ENCODE assay signal across 9 cellular contexts in the genomic region with DNA sequence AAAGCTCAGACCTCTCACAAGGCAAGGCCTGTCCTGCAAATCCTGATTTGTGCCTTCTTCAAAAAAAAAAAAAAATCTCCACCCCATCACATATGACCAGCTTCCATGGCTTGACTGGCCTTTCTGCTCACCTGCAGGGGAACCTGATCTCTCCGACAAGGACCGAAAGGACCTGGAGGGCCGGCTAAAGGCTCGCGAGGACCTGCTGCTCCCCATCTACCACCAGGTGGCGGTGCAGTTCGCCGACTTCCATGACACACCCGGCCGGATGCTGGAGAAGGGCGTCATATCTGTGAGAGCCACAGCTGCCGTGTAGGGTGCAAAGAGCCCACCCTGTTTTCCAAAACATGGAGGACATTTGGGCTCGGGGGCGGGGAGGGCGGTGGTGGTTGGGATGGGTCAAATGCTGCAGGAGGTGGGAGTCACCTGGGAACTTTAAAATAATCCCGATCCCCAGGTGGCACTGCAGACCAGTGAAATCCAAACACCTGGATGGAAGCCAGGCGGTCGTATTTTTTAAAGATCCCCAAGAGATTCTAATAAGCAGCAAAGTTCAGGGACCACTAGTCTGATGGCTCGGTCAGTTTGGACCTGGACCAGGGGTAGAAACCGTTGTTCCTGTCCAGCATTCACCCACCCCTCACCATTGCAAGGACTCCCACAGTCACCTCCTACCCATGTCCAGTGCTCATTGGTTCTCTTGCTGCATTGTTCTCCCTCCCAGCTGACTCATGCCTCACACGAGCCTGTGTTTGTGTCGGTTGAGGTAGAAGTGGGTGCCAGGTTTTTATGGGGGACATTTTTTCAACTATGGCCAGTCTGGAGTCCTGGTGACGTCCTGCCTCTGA. TPM values are rescaled to one million over a fixed set of nuclear protein-coding genes. Genes with fewer than 3 reads are reported as not detected.
DNase-seq lines count a peak whose midpoint lies in the region; ATAC-seq, FAIRE-seq and TF ChIP-seq lines count a peak whose summit lies in the region.
"Had no signal": no experiment of that assay in that cellular context is flagged by ENCODE, and none has a peak within 500 bp of the region (broad histone marks: within the 10 kb centered on the region; RNA-seq: fewer than 3 reads in every experiment).

No MANE protein-coding gene starts in this region.

- peak; percentile 24 to 53 (median 39) for TF ChIP-seq CTCF in pancreas (IDR thresholded peaks at IDR 0.05)

- ATAC-seq in pancreas (peak; percentile 26 to 91 (median 82)), GM19035 (IDR thresholded peaks at IDR 0.05; ENCODE audit: unreplicated experiment) (no peak)

- 54 to 62% methylated on average over 23 of the region's 23 CpGs for WGBS in pancreas, 2 donors

- intact Hi-C loops in pancreas (cut with DNase I) = loop anchor here in 2 of 3 donors (5.0 to 10.0 kb wide), 2 partner anchors 120 to 123 kb away; no protein-coding TSS in a partner anchor

- H3K36me3 ChIP-seq in pancreas = peaks cover 0 to 74% (median 10%) of the 10 kb centered on the region in 3 donors

- no peaks in the 10 kb centered on the region for H3K27me3 ChIP-seq in pancreas

- no peak overlapping the region for H3K27ac ChIP-seq in pancreas
- H3K27ac ChIP-seq: skin epidermis had no signal

- DNase-seq in CD1c-positive myeloid dendritic cell (ENCODE audit: extremely low spot score) = peak; percentile 13
- DNase-seq in HCEC 1CT = peak; percentile 56
- peak; percentile 87 for DNase-seq in NCI-H774 (lab: John Stamatoyannopoulos, UW)
- peak; percentile 46 for DNase-seq in activated T-cell treated with anti-CD3 and anti-CD28 coated beads for 48 hours (ENCODE audit: low read depth)
- peak; percentile 30 for DNase-seq in foreskin melanocyte
- DNase-seq in pancreas = peak; percentile 45 to 86 (median 68)
- no peak for DNase-seq in activated gamma-delta T cell (lab: John Stamatoyannopoulos, UW)

- no peak for FAIRE-seq in pancreas (lab: Jason Lieb, UNC)

- H3K9me3 ChIP-seq in pancreas = no peaks in the 10 kb centered on the region

- no peak overlapping the region for H3K4me3 ChIP-seq in pancreas
- H3K4me3 ChIP-seq: skin epidermis had no signal

- H3K4me1 ChIP-seq in pancreas = no peaks in the 10 kb centered on the region

RNA-seq across cellular contexts. Expression of a gene that starts 44.8 kb away (rescaled TPM):
- not detected for total RNA-seq in pancreas
- under 1 TPM in 1 of 2 donors, not detected in 1; 0.12 TPM for polyA plus RNA-seq in pancreas
